In the genomic region with DNA sequence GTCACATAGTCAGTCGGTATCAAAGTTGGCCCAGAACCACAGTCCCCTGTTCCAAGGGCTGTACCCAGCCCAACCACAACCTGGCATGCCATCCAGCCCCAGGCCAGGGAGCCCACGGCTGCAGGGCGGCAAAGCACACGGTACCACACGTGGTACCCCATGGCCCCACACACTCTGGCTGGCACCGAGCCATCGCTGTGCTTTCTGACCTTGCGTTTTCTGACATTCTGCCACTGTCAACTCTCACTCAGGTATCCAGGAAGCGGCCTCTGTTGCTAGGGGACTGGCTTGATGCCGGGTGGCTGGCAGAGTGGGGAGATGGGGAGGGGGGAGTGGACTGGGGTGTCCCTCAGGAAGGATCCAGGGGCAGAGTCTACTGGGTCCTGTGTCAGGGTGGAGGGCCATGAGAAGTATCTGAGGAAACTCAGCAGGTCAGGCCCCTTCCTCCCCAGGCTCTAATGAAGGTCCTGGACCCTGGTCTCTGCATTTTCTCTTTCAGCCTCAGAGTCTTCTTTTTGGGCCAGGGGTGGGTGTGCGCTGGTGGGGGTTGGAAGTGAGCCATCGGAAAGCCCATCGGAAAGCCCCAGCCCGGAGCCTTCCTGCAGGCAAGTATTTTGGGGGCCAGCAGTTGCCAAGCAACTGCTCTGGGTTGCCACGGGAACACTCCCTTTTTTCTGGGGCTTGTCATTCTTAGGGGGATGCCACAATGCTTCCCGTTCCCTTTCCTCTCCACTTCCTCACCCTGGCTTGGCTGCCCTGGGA, we compare ENCODE assay signal across 1 cellular context.
TF ChIP-seq lines count a peak whose summit lies in the region.

No MANE protein-coding gene starts in this region.

TF ChIP-seq in K562, 482 proteins besides CTCF, POLR2A, EP300 and RAD21 (continued from another document):
- TF ChIP-seq SIN3A (IDR thresholded peaks at IDR 0.05; ENCODE audit: borderline replicate concordance in 2 of 2, control insufficient read depth in 1 of 2, low read depth in 2 of 2, low read length in 2 of 2) = no peak
- TF ChIP-seq, protein P1, sequence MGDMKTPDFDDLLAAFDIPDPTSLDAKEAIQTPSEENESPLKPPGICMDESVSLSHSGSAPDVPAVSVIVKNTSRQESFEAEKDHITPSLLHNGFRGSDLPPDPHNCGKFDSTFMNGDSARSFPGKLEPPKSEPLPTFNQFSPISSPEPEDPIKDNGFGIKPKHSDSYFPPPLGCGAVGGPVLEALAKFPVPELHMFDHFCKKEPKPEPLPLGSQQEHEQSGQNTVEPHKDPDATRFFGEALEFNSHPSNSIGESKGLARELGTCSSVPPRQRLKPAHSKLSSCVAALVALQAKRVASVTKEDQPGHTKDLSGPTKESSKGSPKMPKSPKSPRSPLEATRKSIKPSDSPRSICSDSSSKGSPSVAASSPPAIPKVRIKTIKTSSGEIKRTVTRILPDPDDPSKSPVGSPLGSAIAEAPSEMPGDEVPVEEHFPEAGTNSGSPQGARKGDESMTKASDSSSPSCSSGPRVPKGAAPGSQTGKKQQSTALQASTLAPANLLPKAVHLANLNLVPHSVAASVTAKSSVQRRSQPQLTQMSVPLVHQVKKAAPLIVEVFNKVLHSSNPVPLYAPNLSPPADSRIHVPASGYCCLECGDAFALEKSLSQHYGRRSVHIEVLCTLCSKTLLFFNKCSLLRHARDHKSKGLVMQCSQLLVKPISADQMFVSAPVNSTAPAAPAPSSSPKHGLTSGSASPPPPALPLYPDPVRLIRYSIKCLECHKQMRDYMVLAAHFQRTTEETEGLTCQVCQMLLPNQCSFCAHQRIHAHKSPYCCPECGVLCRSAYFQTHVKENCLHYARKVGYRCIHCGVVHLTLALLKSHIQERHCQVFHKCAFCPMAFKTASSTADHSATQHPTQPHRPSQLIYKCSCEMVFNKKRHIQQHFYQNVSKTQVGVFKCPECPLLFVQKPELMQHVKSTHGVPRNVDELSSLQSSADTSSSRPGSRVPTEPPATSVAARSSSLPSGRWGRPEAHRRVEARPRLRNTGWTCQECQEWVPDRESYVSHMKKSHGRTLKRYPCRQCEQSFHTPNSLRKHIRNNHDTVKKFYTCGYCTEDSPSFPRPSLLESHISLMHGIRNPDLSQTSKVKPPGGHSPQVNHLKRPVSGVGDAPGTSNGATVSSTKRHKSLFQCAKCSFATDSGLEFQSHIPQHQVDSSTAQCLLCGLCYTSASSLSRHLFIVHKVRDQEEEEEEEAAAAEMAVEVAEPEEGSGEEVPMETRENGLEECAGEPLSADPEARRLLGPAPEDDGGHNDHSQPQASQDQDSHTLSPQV (IDR thresholded peaks at IDR 0.05) = no peak
- TF ChIP-seq, protein P2, sequence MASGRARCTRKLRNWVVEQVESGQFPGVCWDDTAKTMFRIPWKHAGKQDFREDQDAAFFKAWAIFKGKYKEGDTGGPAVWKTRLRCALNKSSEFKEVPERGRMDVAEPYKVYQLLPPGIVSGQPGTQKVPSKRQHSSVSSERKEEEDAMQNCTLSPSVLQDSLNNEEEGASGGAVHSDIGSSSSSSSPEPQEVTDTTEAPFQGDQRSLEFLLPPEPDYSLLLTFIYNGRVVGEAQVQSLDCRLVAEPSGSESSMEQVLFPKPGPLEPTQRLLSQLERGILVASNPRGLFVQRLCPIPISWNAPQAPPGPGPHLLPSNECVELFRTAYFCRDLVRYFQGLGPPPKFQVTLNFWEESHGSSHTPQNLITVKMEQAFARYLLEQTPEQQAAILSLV (tag; IDR thresholded peaks at IDR 0.05) = no peak
- TF ChIP-seq MYNN (IDR thresholded peaks at IDR 0.05) = peak; percentile 92
- TF ChIP-seq MYNN (CRISPR knock-in tag; IDR thresholded peaks at IDR 0.05) = 0 out of 2 replicates have a peak, but pooled peaks have one; percentile 49
- TF ChIP-seq NFIC (IDR thresholded peaks at IDR 0.05) = peak; percentile 53
- TF ChIP-seq U2AF1 (optimal IDR thresholded peaks at IDR 0.05; ENCODE audit: low read depth, low read length) = no peak
- peak; percentile 88 for TF ChIP-seq RFX1 (IDR thresholded peaks at IDR 0.05)
- TF ChIP-seq, protein P3, sequence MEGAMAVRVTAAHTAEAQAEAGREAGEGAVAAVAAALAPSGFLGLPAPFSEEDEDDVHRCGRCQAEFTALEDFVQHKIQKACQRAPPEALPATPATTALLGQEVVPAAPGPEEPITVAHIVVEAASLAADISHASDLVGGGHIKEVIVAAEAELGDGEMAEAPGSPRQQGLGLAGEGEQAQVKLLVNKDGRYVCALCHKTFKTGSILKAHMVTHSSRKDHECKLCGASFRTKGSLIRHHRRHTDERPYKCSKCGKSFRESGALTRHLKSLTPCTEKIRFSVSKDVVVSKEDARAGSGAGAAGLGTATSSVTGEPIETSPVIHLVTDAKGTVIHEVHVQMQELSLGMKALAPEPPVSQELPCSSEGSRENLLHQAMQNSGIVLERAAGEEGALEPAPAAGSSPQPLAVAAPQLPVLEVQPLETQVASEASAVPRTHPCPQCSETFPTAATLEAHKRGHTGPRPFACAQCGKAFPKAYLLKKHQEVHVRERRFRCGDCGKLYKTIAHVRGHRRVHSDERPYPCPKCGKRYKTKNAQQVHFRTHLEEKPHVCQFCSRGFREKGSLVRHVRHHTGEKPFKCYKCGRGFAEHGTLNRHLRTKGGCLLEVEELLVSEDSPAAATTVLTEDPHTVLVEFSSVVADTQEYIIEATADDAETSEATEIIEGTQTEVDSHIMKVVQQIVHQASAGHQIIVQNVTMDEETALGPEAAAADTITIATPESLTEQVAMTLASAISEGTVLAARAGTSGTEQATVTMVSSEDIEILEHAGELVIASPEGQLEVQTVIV (CRISPR knock-in tag; IDR thresholded peaks at IDR 0.05; ENCODE audit: borderline replicate concordance) = no peak
- TF ChIP-seq ZKSCAN1 (IDR thresholded peaks at IDR 0.05; ENCODE audit: low read depth, low read length) = no peak
- TF ChIP-seq ZNF316 (IDR thresholded peaks at IDR 0.05) = no peak
- TF ChIP-seq TAF15 (IDR thresholded peaks at IDR 0.05; ENCODE audit: low read depth, low read length) = no peak
- TF ChIP-seq PTTG1 (tag; IDR thresholded peaks at IDR 0.05; ENCODE audit: low read depth) = no peak
- no peak for TF ChIP-seq ZNF12 (CRISPR knock-in tag; IDR thresholded peaks at IDR 0.05)
- TF ChIP-seq PURB (CRISPR knock-in tag; IDR thresholded peaks at IDR 0.05; ENCODE audit: low read depth) = no peak
- TF ChIP-seq, protein P4, sequence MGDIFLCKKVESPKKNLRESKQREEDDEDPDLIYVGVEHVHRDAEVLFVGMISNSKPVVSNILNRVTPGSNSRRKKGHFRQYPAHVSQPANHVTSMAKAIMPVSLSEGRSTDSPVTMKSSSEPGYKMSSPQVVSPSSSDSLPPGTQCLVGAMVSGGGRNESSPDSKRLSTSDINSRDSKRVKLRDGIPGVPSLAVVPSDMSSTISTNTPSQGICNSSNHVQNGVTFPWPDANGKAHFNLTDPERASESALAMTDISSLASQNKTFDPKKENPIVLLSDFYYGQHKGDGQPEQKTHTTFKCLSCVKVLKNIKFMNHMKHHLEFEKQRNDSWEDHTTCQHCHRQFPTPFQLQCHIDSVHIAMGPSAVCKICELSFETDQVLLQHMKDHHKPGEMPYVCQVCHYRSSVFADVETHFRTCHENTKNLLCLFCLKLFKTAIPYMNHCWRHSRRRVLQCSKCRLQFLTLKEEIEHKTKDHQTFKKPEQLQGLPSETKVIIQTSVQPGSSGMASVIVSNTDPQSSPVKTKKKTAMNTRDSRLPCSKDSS (IDR thresholded peaks at IDR 0.05; ENCODE audit: low read depth, partially characterized antibody) = no peak
